Comparison of ENCODE assay signal across 8 cellular contexts in the genomic region with DNA sequence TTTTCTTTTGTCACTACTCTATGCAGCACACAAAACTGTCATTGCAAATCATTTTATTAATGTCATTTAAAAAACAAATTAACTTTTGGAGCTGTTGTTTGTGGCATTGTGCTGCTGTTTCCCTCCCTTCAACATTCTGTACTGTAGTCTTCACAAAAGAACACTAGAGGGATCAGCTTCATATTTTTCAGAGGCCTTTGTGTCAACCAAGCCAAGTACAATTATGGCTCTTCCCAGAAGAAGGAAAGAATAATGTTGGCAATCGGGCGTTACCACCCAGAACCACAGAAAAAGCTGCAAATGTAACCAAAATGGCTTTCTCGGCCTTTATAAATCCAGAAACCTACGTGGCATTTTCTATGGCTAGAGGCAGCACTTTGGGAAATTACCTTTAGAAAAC.
A peak's percentile ranks its signal among the peaks of the same experiment; 100 is the strongest.
DNase-seq lines count a peak whose midpoint lies in the region; ATAC-seq, FAIRE-seq and TF ChIP-seq lines count a peak whose summit lies in the region.

No MANE protein-coding gene starts in this region.

- peak; percentile 54 for ATAC-seq in omental fat pad (ENCODE audit: low FRiP score)
- no peak for ATAC-seq in GM19395 (IDR thresholded peaks at IDR 0.05; ENCODE audit: unreplicated experiment)
- ATAC-seq in HG03378 (IDR thresholded peaks at IDR 0.05; ENCODE audit: unreplicated experiment): no peak

- DNase-seq in COR-L47 (lab: John Stamatoyannopoulos, UW) (peak; percentile 41), NCI-H446 (lab: John Stamatoyannopoulos, UW) (peak; percentile 5 to 50), omental fat pad (ENCODE audit: low spot score) (no peak), NCI-H1048 (lab: John Stamatoyannopoulos, UW) (no peak), head of caudate nucleus (no peak)

- peak; percentile 97 for FAIRE-seq in endometrium (lab: Jason Lieb, UNC)

- no peak for TF ChIP-seq CTCF in omental fat pad (IDR thresholded peaks at IDR 0.05)

- intact Hi-C loops in head of caudate nucleus (cut with DNase I): no loop called here

Comparison
In these comparisons a context has a peak if more than half of its experiments do, and no peak if none do; other contexts are left out.
1. DNase-seq: peak in COR-L47 (single experiment) and NCI-H446 (2 of 2); none in omental fat pad (single experiment), NCI-H1048 (single experiment) and head of caudate nucleus (0 of 42).